ENCODE assay signal across 11 cellular contexts in the genomic region with DNA sequence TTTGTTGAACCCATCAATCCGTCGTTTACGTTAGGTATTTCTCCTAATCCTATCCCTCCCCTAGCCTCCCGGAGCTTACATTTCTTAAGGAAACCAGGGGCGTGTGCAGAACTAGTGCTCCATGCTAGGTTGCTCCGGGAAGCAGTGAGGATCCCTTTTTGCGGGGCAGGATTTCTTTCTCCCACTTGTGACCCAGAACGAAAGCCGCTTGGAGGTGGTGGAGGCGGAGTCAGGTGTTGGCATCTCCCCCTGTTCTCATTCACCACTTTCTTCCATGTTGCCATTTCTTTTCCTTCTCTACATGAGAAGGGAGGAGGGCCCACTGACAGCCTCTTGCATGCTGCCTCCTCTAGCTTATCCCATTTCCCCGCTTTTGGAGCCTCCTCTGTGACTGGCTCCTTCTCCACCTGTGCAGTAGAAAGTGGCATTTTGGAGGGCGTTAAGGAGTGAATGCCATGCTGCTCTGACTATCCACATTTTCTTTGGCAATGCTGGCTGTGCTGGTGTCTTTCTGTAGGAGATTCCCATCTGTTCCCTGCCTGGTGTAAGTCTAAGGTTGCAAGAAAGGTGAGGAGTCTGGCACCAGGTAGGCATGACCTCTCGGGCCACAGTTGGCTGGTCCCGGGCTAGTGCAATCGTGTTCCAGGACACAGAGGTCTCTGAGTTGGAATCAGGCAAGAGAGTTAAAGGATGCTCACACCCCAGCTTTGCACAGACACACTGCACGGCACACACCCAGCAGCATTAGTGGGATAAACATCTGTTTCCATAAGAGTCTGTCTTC.
A peak's percentile ranks its signal among the peaks of the same experiment; 100 is the strongest.
DNase-seq lines count a peak whose midpoint lies in the region; TF ChIP-seq lines count a peak whose summit lies in the region.
"Had no signal": no experiment of that assay in that cellular context is flagged by ENCODE, and none has a peak within 500 bp of the region (broad histone marks: within the 10 kb centered on the region; RNA-seq: fewer than 3 reads in every experiment).

No MANE protein-coding gene starts in this region.

- no peak overlapping the region for H2BK15ac ChIP-seq in mesenchymal stem cell (ENCODE audit: low read depth, poor library complexity, severe bottlenecking)

- H3K9ac ChIP-seq in mesenchymal stem cell (ENCODE audit: low read length) = no peak overlapping the region
- H3K9ac ChIP-seq: BLaER1 treated with 17β-estradiol and CSF1 and Interleukin-3, amounts not matched to agents 10 nM and 100 nM had no signal

- no peaks in the 10 kb centered on the region for H3K36me3 ChIP-seq in mesenchymal stem cell (ENCODE audit: control insufficient read depth in 1 of 2, insufficient read depth in 2 of 2, low read depth in 1 of 2, low read length in 2 of 2)
- no peaks in the 10 kb centered on the region for H3K36me3 ChIP-seq in suprapubic skin
- H3K36me3 ChIP-seq: BLaER1 treated with 17β-estradiol and CSF1 and Interleukin-3, amounts not matched to agents 10 nM and 100 nM had no signal

- no peak overlapping the region for H3K18ac ChIP-seq in mesenchymal stem cell (ENCODE audit: low read depth in 1 of 2, low read length in 2 of 2)

- H3K79me1 ChIP-seq in mesenchymal stem cell (replicated peaks; ENCODE audit: low read length, poor library complexity, severe bottlenecking) = no peaks in the 10 kb centered on the region

- no peak overlapping the region for H4K91ac ChIP-seq in mesenchymal stem cell (ENCODE audit: low read length)

- 92% methylated on average over 16 of the region's 16 CpGs for WGBS in mesenchymal stem cell
- WGBS in suprapubic skin = 88% methylated on average over 16 of the region's 16 CpGs

- H3K23ac ChIP-seq in mesenchymal stem cell (ENCODE audit: low read length in 2 of 2) = no peak overlapping the region

- H3K4me3 ChIP-seq in coronary artery = no peak overlapping the region
- no peak overlapping the region for H3K4me3 ChIP-seq in mesenchymal stem cell (ENCODE audit: insufficient read depth in 1 of 2, low read depth in 1 of 2, low read length in 2 of 2)
- H3K4me3 ChIP-seq in suprapubic skin = no peak overlapping the region
- H3K4me3 ChIP-seq: BLaER1 treated with 17β-estradiol and CSF1 and Interleukin-3, amounts not matched to agents 10 nM and 100 nM had no signal

- H3K27ac ChIP-seq in coronary artery = no peak overlapping the region
- H3K27ac ChIP-seq in mesenchymal stem cell (ENCODE audit: low read length, poor library complexity, severe bottlenecking) = no peak overlapping the region
- no peak overlapping the region for H3K27ac ChIP-seq in suprapubic skin
- H3K27ac ChIP-seq: BLaER1 treated with 17β-estradiol and CSF1 and Interleukin-3, amounts not matched to agents 10 nM and 100 nM had no signal

- no peak overlapping the region for H2BK12ac ChIP-seq in mesenchymal stem cell (ENCODE audit: low read length in 2 of 2)

- H2BK120ac ChIP-seq in mesenchymal stem cell (ENCODE audit: low read depth, low read length) = no peak overlapping the region

- TF ChIP-seq EP300 in suprapubic skin (IDR thresholded peaks at IDR 0.05) = no peak

- H3K9me3 ChIP-seq in mesenchymal stem cell (ENCODE audit: control insufficient read depth, low read length) (no peaks in the 10 kb centered on the region), suprapubic skin (no peaks in the 10 kb centered on the region)
- H3K9me3 ChIP-seq: BLaER1 treated with 17β-estradiol and CSF1 and Interleukin-3, amounts not matched to agents 10 nM and 100 nM had no signal

- no peak overlapping the region for H3K4ac ChIP-seq in mesenchymal stem cell (ENCODE audit: low read depth in 1 of 2, low read length in 2 of 2)

- peak overlapping the region; percentile 7 for H2AK5ac ChIP-seq in mesenchymal stem cell (ENCODE audit: low read length, severe bottlenecking)

- DNase-seq in DMS79 treated with DMSO at 0.1 percent for 48 hours (lab: John Stamatoyannopoulos, UW) (peak; percentile 50), DMS79 (lab: John Stamatoyannopoulos, UW) (no peak), coronary artery (ENCODE audit: low spot score) (peak; percentile 54), mesenchymal stem cell (no peak), suprapubic skin (ENCODE audit: low spot score in 2 of 2) (peak; percentile 27 to 55), LoVo (ENCODE audit: low spot score) (no peak), NCI-H524 (lab: John Stamatoyannopoulos, UW) (no peak), SKM-1 treated with dmso at 0.1 percent for 144 hours (lab: John Stamatoyannopoulos, UW; ENCODE audit: unreplicated experiment) (no peak)
- DNase-seq: 8988T, NCI-H1436 had no signal

- H3K27me3 ChIP-seq in mesenchymal stem cell (ENCODE audit: control insufficient read depth in 1 of 2, insufficient read depth in 1 of 2, low read length in 2 of 2) = no peaks in the 10 kb centered on the region
- peaks cover 6% of the 10 kb centered on the region for H3K27me3 ChIP-seq in suprapubic skin
- H3K27me3 ChIP-seq: BLaER1 treated with 17β-estradiol and CSF1 and Interleukin-3, amounts not matched to agents 10 nM and 100 nM had no signal

- no peak overlapping the region for H4K8ac ChIP-seq in mesenchymal stem cell (ENCODE audit: low read length)

- no peak for TF ChIP-seq POLR2A in suprapubic skin (IDR thresholded peaks at IDR 0.05)

- H3K4me2 ChIP-seq in mesenchymal stem cell (ENCODE audit: low read length, poor library complexity, severe bottlenecking) = no peak overlapping the region
- H3K4me2 ChIP-seq: BLaER1 treated with 17β-estradiol and CSF1 and Interleukin-3, amounts not matched to agents 10 nM and 100 nM had no signal

- H2BK5ac ChIP-seq in mesenchymal stem cell (ENCODE audit: low read depth, low read length, poor library complexity, severe bottlenecking) = no peak overlapping the region

- H3K14ac ChIP-seq in mesenchymal stem cell (ENCODE audit: low read length in 2 of 2) = no peak overlapping the region

- H2AFZ ChIP-seq in mesenchymal stem cell (ENCODE audit: low read depth, low read length) = no peak overlapping the region

- H3K4me1 ChIP-seq in mesenchymal stem cell (ENCODE audit: control insufficient read depth, insufficient read depth, low read depth, low read length) (peaks cover 12% of the 10 kb centered on the region), suprapubic skin (peaks cover 26% of the 10 kb centered on the region)

- TF ChIP-seq CTCF in coronary artery (IDR thresholded peaks at IDR 0.05) = no peak
- TF ChIP-seq CTCF in suprapubic skin (IDR thresholded peaks at IDR 0.05) = no peak

Comparison
In these comparisons a context has a peak if more than half of its experiments do, and no peak if none do; other contexts are left out.
1. DNase-seq: peak in DMS79 treated with DMSO at 0.1 percent for 48 hours (single experiment), coronary artery (single experiment) and suprapubic skin (2 of 2); none in DMS79 (single experiment), mesenchymal stem cell (single experiment), LoVo (single experiment), NCI-H524 (0 of 2) and SKM-1 treated with dmso at 0.1 percent for 144 hours (single experiment).